In the genomic region with DNA sequence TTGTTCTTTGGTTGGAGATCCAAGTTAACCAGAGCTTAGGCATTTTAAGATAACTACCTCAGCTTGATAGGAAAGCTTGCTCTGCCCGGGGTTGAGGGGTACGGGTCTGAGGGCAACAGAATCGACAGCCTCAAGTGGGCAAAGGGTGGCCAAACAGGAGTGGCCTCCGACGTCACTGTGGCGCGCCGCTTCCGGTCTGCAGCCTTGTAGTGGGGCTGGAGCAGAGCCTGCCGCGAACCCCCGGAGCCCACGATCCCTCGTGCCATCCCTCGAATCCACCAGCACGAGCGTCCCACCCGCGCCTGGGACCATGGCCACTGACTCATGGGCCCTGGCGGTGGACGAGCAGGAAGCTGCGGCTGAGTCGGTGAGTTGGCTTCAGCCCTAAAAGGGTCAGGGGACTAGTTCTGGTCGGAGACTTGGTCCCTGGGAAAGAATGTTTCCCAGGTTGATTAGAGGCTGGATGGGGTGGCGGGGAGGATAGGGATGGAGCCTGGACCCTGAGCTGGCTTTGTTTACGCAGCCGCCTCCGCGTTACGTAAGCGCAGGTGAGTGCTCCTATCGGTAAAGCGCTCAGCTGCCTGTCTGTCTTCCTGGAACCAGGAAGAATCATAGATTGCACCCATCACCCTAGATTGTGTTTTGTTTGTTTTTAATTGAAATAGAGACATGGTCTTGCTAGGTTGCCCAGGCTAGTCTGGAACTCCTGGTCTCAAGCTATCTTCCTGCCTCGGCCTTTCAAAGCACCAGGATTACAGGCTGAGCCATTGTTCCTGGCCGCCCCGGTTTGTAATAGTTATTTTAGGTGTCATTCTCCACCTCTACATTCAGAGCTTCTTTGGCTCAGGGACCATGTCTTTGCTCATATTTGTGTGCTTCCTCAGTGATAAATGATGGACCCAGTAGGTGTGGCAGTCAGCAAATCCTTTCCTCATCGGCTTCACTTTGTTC, we compare ENCODE assay signal across 8 cellular contexts. TPM values are rescaled to one million over a fixed set of nuclear protein-coding genes. Genes with fewer than 3 reads are reported as not detected.
A peak's percentile ranks its signal among the peaks of the same experiment; 100 is the strongest.
DNase-seq lines count a peak whose midpoint lies in the region; ATAC-seq and TF ChIP-seq lines count a peak whose summit lies in the region.

A gene (plus strand): TSS at position 199 of the 951 bp plus-strand sequence. CDS start 112 bp downstream, at position 311.

- H3K36me3 ChIP-seq in HUES64 (ENCODE audit: insufficient read depth, low read length) (peaks cover 13% of the 10 kb centered on the region; the same call in 1 of the 2 replicates), Peyer's patch (peaks cover 0 to 6% (median 0%) of the 10 kb centered on the region in 3 donors)

- ATAC-seq in GM21360 (IDR thresholded peaks at IDR 0.05; ENCODE audit: unreplicated experiment) (peak; percentile 61), naive B cell (ENCODE audit: low read depth in 2 of 2) (peak; percentile 81 to 86)
- ATAC-seq in activated T-helper 17 cell treated with anti-CD3 and anti-CD28 coated beads, Interleukin-2, amount 50 U/mL, for 72 hours (replicated peaks): peak; percentile 87

- H3K27ac ChIP-seq in HUES64 (ENCODE audit: low read depth, low read length) (peak within 1 kb of the TSS; percentile 97), Peyer's patch (peak within 1 kb of the TSS; percentile 93 to 98 (median 95))

- H3K4me3 Mint-ChIP-seq in activated T-helper 17 cell treated with anti-CD3 and anti-CD28 coated beads, Interleukin-2, amount 50 U/mL, for 72 hours: peak within 1 kb of the TSS; percentile 94
- H3K4me3 Mint-ChIP-seq in naive B cell: peak within 1 kb of the TSS; percentile 90 to 98 (median 96)

- H3K36me3 Mint-ChIP-seq in activated T-helper 17 cell treated with anti-CD3 and anti-CD28 coated beads, Interleukin-2, amount 50 U/mL, for 72 hours (ENCODE audit: low read depth): peaks cover 40% of the 10 kb centered on the region
- H3K36me3 Mint-ChIP-seq in naive B cell: peaks cover 10 to 21% of the 10 kb centered on the region in 2 donors

- H3K4me3 ChIP-seq in HUES64 (ENCODE audit: low read length) (peak within 1 kb of the TSS; percentile 97), Peyer's patch (peak within 1 kb of the TSS; percentile 75 to 96 (median 80)), fibroblast of mammary gland (ENCODE audit: control insufficient read depth, low read depth, low read length) (peak within 1 kb of the TSS; percentile 81)

- DNase-seq in CD1c-positive myeloid dendritic cell (ENCODE audit: extremely low spot score): peak; percentile 79
- DNase-seq in Peyer's patch: peak; percentile 83 to 90 (median 84)
- peak; percentile 70 for DNase-seq in fibroblast of mammary gland (ENCODE audit: low read depth)
- peak; percentile 59 for DNase-seq in naive B cell
- peak; percentile 11 to 72 (median 43) for DNase-seq in stimulated activated naive CD4-positive, alpha-beta T cell (lab: John Stamatoyannopoulos, UW)

- peak in 1 of 6 experiments; percentile 10 for TF ChIP-seq CTCF in Peyer's patch (IDR thresholded peaks at IDR 0.05)
- TF ChIP-seq CTCF in fibroblast of mammary gland (conservative IDR thresholded peaks at IDR 0.05; ENCODE audit: control insufficient read depth, insufficient read depth, low read depth, low read length): no peak

- H3K9me3 ChIP-seq in HUES64 (ENCODE audit: insufficient read depth, low read depth, low read length) (peaks cover 4% of the 10 kb centered on the region; the same call in 1 of the 2 replicates), Peyer's patch (no peaks in the 10 kb centered on the region)

- peaks cover 4% of the 10 kb centered on the region; the same call in 1 of the 2 replicates for H3K4me1 ChIP-seq in HUES64 (ENCODE audit: insufficient read depth, low read length)
- H3K4me1 ChIP-seq in Peyer's patch: peaks cover 0 to 10% (median under 1%) of the 10 kb centered on the region in 4 donors

- WGBS in HUES64: 3% methylated on average over 37 of the region's 37 CpGs

- peak in 1 of 2 donors; percentile 59 for TF ChIP-seq POLR2A in Peyer's patch (IDR thresholded peaks at IDR 0.05)

- H3K4me1 Mint-ChIP-seq in activated T-helper 17 cell treated with anti-CD3 and anti-CD28 coated beads, Interleukin-2, amount 50 U/mL, for 72 hours: peaks cover 33% of the 10 kb centered on the region
- H3K4me1 Mint-ChIP-seq in naive B cell: peaks cover 30 to 47% (median 34%) of the 10 kb centered on the region in 3 donors

- peaks cover 10% of the 10 kb centered on the region for H3K9me3 Mint-ChIP-seq in activated T-helper 17 cell treated with anti-CD3 and anti-CD28 coated beads, Interleukin-2, amount 50 U/mL, for 72 hours
- peaks cover 5 to 10% (median 7%) of the 10 kb centered on the region in 7 donors for H3K9me3 Mint-ChIP-seq in naive B cell

- H3K27me3 ChIP-seq in HUES64 (ENCODE audit: insufficient read depth, low read length): no peaks in the 10 kb centered on the region
- no peaks in the 10 kb centered on the region for H3K27me3 ChIP-seq in Peyer's patch

- H3K27ac Mint-ChIP-seq in activated T-helper 17 cell treated with anti-CD3 and anti-CD28 coated beads, Interleukin-2, amount 50 U/mL, for 72 hours: peak within 1 kb of the TSS; percentile 96
- peak within 1 kb of the TSS; percentile 95 to 98 (median 98) for H3K27ac Mint-ChIP-seq in naive B cell

- peak within 1 kb of the TSS; percentile 97 for H3K9ac ChIP-seq in HUES64 (ENCODE audit: low read depth, low read length)

- no peaks in the 10 kb centered on the region for H3K27me3 Mint-ChIP-seq in activated T-helper 17 cell treated with anti-CD3 and anti-CD28 coated beads, Interleukin-2, amount 50 U/mL, for 72 hours
- H3K27me3 Mint-ChIP-seq in naive B cell: no peaks in the 10 kb centered on the region

RNA-seq across cellular contexts. Expression of the gene that starts here (rescaled TPM):
- 32.8 TPM for polyA plus RNA-seq in HUES64 (2013, experiment 1 of 2)
- polyA plus RNA-seq in HUES64 (2013, experiment 2 of 2): 41.5 TPM
- total RNA-seq in Peyer's patch: 10 to 100 TPM; 26.2 to 53.4 (median 42.1) TPM
- 10 to 100 TPM; 35.2 to 35.4 TPM for total RNA-seq in activated T-helper 17 cell treated with anti-CD3 and anti-CD28 coated beads, Interleukin-2, amount 50 U/mL, for 72 hours
- polyA plus RNA-seq in naive B cell (ENCODE audit: low read depth in 6 of 6): 10 to 100 TPM; 33.8 to 54.6 (median 37.8) TPM

Comparison
In these comparisons a context has a peak if more than half of its experiments do, and no peak if none do; other contexts are left out.
1. Peak in every context shown above with its lines: DNase-seq, ATAC-seq, H3K4me3 ChIP-seq and H3K27ac ChIP-seq.